16 cellular contexts compared by ENCODE assay signal in genomic region chr7:158735935-158736334, GRCh38.
"Had no signal": no experiment of that assay in that cellular context is flagged by ENCODE, and none has a peak within 500 bp of the region (broad histone marks: within the 10 kb centered on the region; RNA-seq: fewer than 3 reads in every experiment).

No MANE protein-coding gene starts in this region.

- H3K4me1 ChIP-seq: body of pancreas, thyroid gland had no signal

- DNase-seq: activated CD4-positive, alpha-beta T cell treated with anti-CD3 and anti-CD28 coated beads for 48 hours; activated CD4-positive, CD25-positive, alpha-beta regulatory T cell; activated naive CD4-positive, alpha-beta T cell; amygdala; body of pancreas; foreskin fibroblast; mesenchymal stem cell; mucosa of descending colon; naive B cell; stimulated activated CD4-positive, alpha-beta T cell treated with anti-CD3 and anti-CD28 coated beads, Interleukin-2, amount 100 ng/mL, for 24 hours; stimulated activated naive CD4-positive, alpha-beta T cell treated with Interleukin-2 at 50 U/mL for 16 hours; T-cell; T-helper 9 cell; thyroid gland had no signal

- H3K4me1 Mint-ChIP-seq: naive B cell had no signal

- H3K4me3 Mint-ChIP-seq: naive B cell, T-cell had no signal

- H3K9me3 Mint-ChIP-seq: naive B cell, T-cell had no signal

- H3K27me3 ChIP-seq: body of pancreas, thyroid gland had no signal

- H3K27ac ChIP-seq: body of pancreas, epithelial cell of prostate, thyroid gland had no signal

- ATAC-seq: body of pancreas, mucosa of descending colon, SK-N-SH treated with all-trans-retinoic acid at 6 μM for 48 hours, T-cell had no signal

- H3K9me3 ChIP-seq: body of pancreas, mucosa of descending colon, thyroid gland had no signal

- H3K4me3 ChIP-seq: body of pancreas, mucosa of descending colon, thyroid gland had no signal

- H3K27me3 Mint-ChIP-seq: naive B cell, T-cell had no signal
